Comparison of ENCODE assay signal across 13 cellular contexts in genomic region chr2:68767996-68768395, GRCh38. TPM values are rescaled to one million over a fixed set of nuclear protein-coding genes. Genes with fewer than 3 reads are reported as not detected.
A peak's percentile ranks its signal among the peaks of the same experiment; 100 is the strongest.
DNase-seq lines count a peak whose midpoint lies in the region; ATAC-seq and TF ChIP-seq lines count a peak whose summit lies in the region.
"Had no signal": no experiment of that assay in that cellular context is flagged by ENCODE, and none has a peak within 500 bp of the region (broad histone marks: within the 10 kb centered on the region; RNA-seq: fewer than 3 reads in every experiment).

No MANE protein-coding gene starts in this region.

- H3K27ac ChIP-seq in neuronal stem cell (replicated peaks; ENCODE audit: low read length) = no peak overlapping the region
- H3K27ac ChIP-seq: hepatocyte, PC-9 had no signal

- H3K4ac ChIP-seq in neuronal stem cell (ENCODE audit: low read length) = no peak overlapping the region

- no peak overlapping the region for H2BK15ac ChIP-seq in neuronal stem cell (ENCODE audit: low read length)

- no peak overlapping the region for H4K91ac ChIP-seq in neuronal stem cell (ENCODE audit: low read depth, low read length, poor library complexity)

- H3K4me1 Mint-ChIP-seq in IgD-negative memory B cell = peaks cover 69 to 94% (median 83%) of the 10 kb centered on the region in 3 donors
- peaks cover 98% of the 10 kb centered on the region for H3K4me1 Mint-ChIP-seq in activated T-helper 1 cell treated with anti-CD3 and anti-CD28 coated beads, Interleukin-12 subunit alpha, Interleukin-12 subunit beta, Interleukin-2, Interleukin-4 antibody, amounts not matched to agents 30 ng/mL and 10 ng/mL and 1 ng/mL, durations not matched to agents 14 hours and 24 hours and 36 hours (ENCODE audit: low read depth)
- H3K4me1 Mint-ChIP-seq in natural killer cell = peaks cover 97 to 100% of the 10 kb centered on the region in 2 donors

- H3K36me3 Mint-ChIP-seq in IgD-negative memory B cell = peaks cover 8% of the 10 kb centered on the region
- H3K36me3 Mint-ChIP-seq in activated T-helper 1 cell treated with anti-CD3 and anti-CD28 coated beads, Interleukin-12 subunit alpha, Interleukin-12 subunit beta, Interleukin-2, Interleukin-4 antibody, amounts not matched to agents 30 ng/mL and 10 ng/mL and 1 ng/mL, durations not matched to agents 14 hours and 24 hours and 36 hours (ENCODE audit: low read depth) = peaks cover 22% of the 10 kb centered on the region
- H3K36me3 Mint-ChIP-seq in natural killer cell = no peaks in the 10 kb centered on the region

- H2AFZ ChIP-seq in neuronal stem cell (ENCODE audit: low read length) = no peak overlapping the region
- H2AFZ ChIP-seq: hepatocyte, PC-9 had no signal

- H3K27me3 Mint-ChIP-seq in IgD-negative memory B cell = peaks cover 2% of the 10 kb centered on the region
- H3K27me3 Mint-ChIP-seq in activated T-helper 1 cell treated with anti-CD3 and anti-CD28 coated beads, Interleukin-12 subunit alpha, Interleukin-12 subunit beta, Interleukin-2, Interleukin-4 antibody, amounts not matched to agents 30 ng/mL and 10 ng/mL and 1 ng/mL, durations not matched to agents 14 hours and 24 hours and 36 hours (ENCODE audit: insufficient read depth) = no peaks in the 10 kb centered on the region
- H3K27me3 Mint-ChIP-seq in natural killer cell (ENCODE audit: low read depth in 2 of 2) = peaks cover 0 to 4% of the 10 kb centered on the region in 2 donors

- H2AK5ac ChIP-seq in neuronal stem cell (ENCODE audit: low read depth, low read length) = no peak overlapping the region

- no peak overlapping the region for H3K4me3 ChIP-seq in neuronal stem cell (ENCODE audit: low read length in 2 of 2)
- H3K4me3 ChIP-seq: hepatocyte, PC-9 had no signal

- H3K9me3 Mint-ChIP-seq in IgD-negative memory B cell (no peaks in the 10 kb centered on the region), natural killer cell (peaks cover 0 to 3% of the 10 kb centered on the region in 2 donors)
- H3K9me3 Mint-ChIP-seq in activated T-helper 1 cell treated with anti-CD3 and anti-CD28 coated beads, Interleukin-12 subunit alpha, Interleukin-12 subunit beta, Interleukin-2, Interleukin-4 antibody, amounts not matched to agents 30 ng/mL and 10 ng/mL and 1 ng/mL, durations not matched to agents 14 hours and 24 hours and 36 hours = no peaks in the 10 kb centered on the region

- H3K9ac ChIP-seq in neuronal stem cell (ENCODE audit: low read depth, low read length, poor library complexity) = no peak overlapping the region

- H2BK12ac ChIP-seq in neuronal stem cell (ENCODE audit: low read length) = no peak overlapping the region

- TF ChIP-seq CTCF in natural killer cell (IDR thresholded peaks at IDR 0.05) = no peak

- ATAC-seq in natural killer cell (no peak), HG03442 (IDR thresholded peaks at IDR 0.05; ENCODE audit: unreplicated experiment) (no peak), HG02571 (IDR thresholded peaks at IDR 0.05; ENCODE audit: unreplicated experiment) (no peak)

- intact Hi-C loops in activated T-helper 1 cell treated with anti-CD3 and anti-CD28 coated beads, Interleukin-12 subunit alpha, Interleukin-12 subunit beta, Interleukin-2, Interleukin-4 antibody, amounts not matched to agents 30 ng/mL and 10 ng/mL and 1 ng/mL, durations not matched to agents 14 hours and 24 hours and 36 hours (cut with micrococcal nuclease) = loop anchor here (1.0 to 10.0 kb wide), 10 partner anchors 15 to 877 kb away; partner anchors contain the start of genes APLF, FBXO48 and PPP3R1
- intact Hi-C loops in natural killer cell (cut with micrococcal nuclease) = loop anchor here (1.0 to 5.0 kb wide), 4 partner anchors 7 to 401 kb away; partner anchors contain the start of gene PLEK

- peak overlapping the region; percentile 69 to 96 (median 90) for H3K4me3 Mint-ChIP-seq in IgD-negative memory B cell
- H3K4me3 Mint-ChIP-seq in activated T-helper 1 cell treated with anti-CD3 and anti-CD28 coated beads, Interleukin-12 subunit alpha, Interleukin-12 subunit beta, Interleukin-2, Interleukin-4 antibody, amounts not matched to agents 30 ng/mL and 10 ng/mL and 1 ng/mL, durations not matched to agents 14 hours and 24 hours and 36 hours = peak overlapping the region; percentile 65
- peak overlapping the region; percentile 81 for H3K4me3 Mint-ChIP-seq in natural killer cell

- no peaks in the 10 kb centered on the region for H3K4me1 ChIP-seq in neuronal stem cell (ENCODE audit: control insufficient read depth in 2 of 2, insufficient read depth in 1 of 2, low read depth in 1 of 2, low read length in 2 of 2)

- peak; percentile 12 for DNase-seq in NCI-H1436 (lab: John Stamatoyannopoulos, UW)
- DNase-seq in NCI-H1436 treated with DMSO at 0.1 percent for 48 hours (lab: John Stamatoyannopoulos, UW) = no peak
- no peak for DNase-seq in activated T-helper 1 cell treated with anti-CD3 and anti-CD28 coated beads, Interleukin-12 subunit alpha, Interleukin-12 subunit beta, Interleukin-2, Interleukin-4 antibody, amounts not matched to agents 30 ng/mL and 10 ng/mL and 1 ng/mL, durations not matched to agents 14 hours and 24 hours and 36 hours (ENCODE audit: low spot score)
- no peak for DNase-seq in natural killer cell
- no peak for DNase-seq in neuronal stem cell (ENCODE audit: low spot score)
- DNase-seq: PC-9; stimulated activated CD4-positive, alpha-beta T cell treated with anti-CD3 and anti-CD28 coated beads, Interleukin-4, amount 100 ng/mL, for 24 hours had no signal

- WGBS in neuronal stem cell (ENCODE audit: extremely low coverage in 2 of 2, insufficient read length in 2 of 2, insufficient replicate concordance in 1 of 2), 2 donors = no CpG with 5 or more reads among the region's 4 CpGs

- no peak overlapping the region for H3K23ac ChIP-seq in neuronal stem cell (ENCODE audit: low read depth, low read length, poor library complexity)

- H2BK120ac ChIP-seq in neuronal stem cell (ENCODE audit: low read depth, low read length) = no peak overlapping the region

- no peak overlapping the region for H3K14ac ChIP-seq in neuronal stem cell (ENCODE audit: low read length)

- no peak overlapping the region for H2BK5ac ChIP-seq in neuronal stem cell (ENCODE audit: low read length)

- no peak overlapping the region for H3K4me2 ChIP-seq in neuronal stem cell (ENCODE audit: insufficient read depth, low read length, poor library complexity, severe bottlenecking)
- H3K4me2 ChIP-seq: hepatocyte, PC-9 had no signal

- H4K8ac ChIP-seq in neuronal stem cell (ENCODE audit: low read depth, low read length) = no peak overlapping the region

- no peaks in the 10 kb centered on the region for H3K27me3 ChIP-seq in neuronal stem cell (ENCODE audit: control insufficient read depth in 3 of 3, insufficient read depth in 3 of 3, low read depth in 1 of 3, low read length in 3 of 3)
- H3K27me3 ChIP-seq: hepatocyte had no signal

- no peak overlapping the region for H3K18ac ChIP-seq in neuronal stem cell (ENCODE audit: low read length)

- H3K36me3 ChIP-seq in neuronal stem cell (replicated peaks in 1 of 2; ENCODE audit: control insufficient read depth in 2 of 2, insufficient read depth in 2 of 2, low read length in 2 of 2) = no peaks in the 10 kb centered on the region

- no peaks in the 10 kb centered on the region for H3K9me3 ChIP-seq in neuronal stem cell (replicated peaks in 1 of 2; ENCODE audit: control insufficient read depth in 2 of 2, insufficient read depth in 1 of 2, low read depth in 1 of 2, low read length in 2 of 2)

- H3K27ac Mint-ChIP-seq in IgD-negative memory B cell = peak overlapping the region; percentile 89 to 99 (median 97)
- H3K27ac Mint-ChIP-seq in activated T-helper 1 cell treated with anti-CD3 and anti-CD28 coated beads, Interleukin-12 subunit alpha, Interleukin-12 subunit beta, Interleukin-2, Interleukin-4 antibody, amounts not matched to agents 30 ng/mL and 10 ng/mL and 1 ng/mL, durations not matched to agents 14 hours and 24 hours and 36 hours = peak overlapping the region; percentile 92
- H3K27ac Mint-ChIP-seq in natural killer cell = peak overlapping the region in 1 of 2 donors; percentile 93
- H3K27ac Mint-ChIP-seq: progenitor cell of endocrine pancreas had no signal

- no peaks in the 10 kb centered on the region for H3K79me1 ChIP-seq in neuronal stem cell (ENCODE audit: low read depth, low read length)

RNA-seq across cellular contexts. Expression of gene ARHGAP25, which starts 33.4 kb away (rescaled TPM):
- polyA plus RNA-seq in IgD-negative memory B cell = 217 TPM
- 71.6 and 74.2 TPM in 2 replicates for total RNA-seq in activated T-helper 1 cell treated with anti-CD3 and anti-CD28 coated beads, Interleukin-12 subunit alpha, Interleukin-12 subunit beta, Interleukin-2, Interleukin-4 antibody, amounts not matched to agents 30 ng/mL and 10 ng/mL and 1 ng/mL, durations not matched to agents 14 hours and 24 hours and 36 hours
- total RNA-seq in natural killer cell = 100 to 1,000 TPM; 122 to 180 (median 155) TPM
- polyA plus RNA-seq in neuronal stem cell (2013, experiment 1 of 2) = 1.4 TPM
- 1.4 TPM for polyA plus RNA-seq in neuronal stem cell (2013, experiment 2 of 2)
- total RNA-seq: A172, PC-9 had no signal
